ENCODE assay signal across 8 cellular contexts in genomic region chr3:156816794-156817741, GRCh38. TPM values are rescaled to one million over a fixed set of nuclear protein-coding genes. Genes with fewer than 3 reads are reported as not detected.
DNase-seq lines count a peak whose midpoint lies in the region; ATAC-seq and TF ChIP-seq lines count a peak whose summit lies in the region.

No MANE protein-coding gene starts in this region.

- peak; percentile 64 for ATAC-seq in HG03135 (IDR thresholded peaks at IDR 0.05; ENCODE audit: unreplicated experiment)
- peak; percentile 93 for ATAC-seq in lung (ENCODE audit: insufficient read depth, low FRiP score)

- H3K4me3 Mint-ChIP-seq in activated CD4-positive, alpha-beta memory T cell treated with anti-CD3 and anti-CD28 coated beads, Interleukin-2, amount 10 ng/mL, durations not matched to agents 7 days and 5 days: peak overlapping the region; percentile 86

- no peaks in the 10 kb centered on the region for H3K9me3 Mint-ChIP-seq in activated CD4-positive, alpha-beta memory T cell treated with anti-CD3 and anti-CD28 coated beads, Interleukin-2, amount 10 ng/mL, durations not matched to agents 7 days and 5 days

- peak overlapping the region; percentile 96 for H3K27ac Mint-ChIP-seq in activated CD4-positive, alpha-beta memory T cell treated with anti-CD3 and anti-CD28 coated beads, Interleukin-2, amount 10 ng/mL, durations not matched to agents 7 days and 5 days

- H3K36me3 ChIP-seq in duodenal mucosa (ENCODE audit: control insufficient read depth in 1 of 2, insufficient read depth in 2 of 2, low read length in 2 of 2) (no peaks in the 10 kb centered on the region), lung (ENCODE audit: control insufficient read depth in 2 of 2, insufficient read depth in 2 of 2, low read length in 2 of 2) (no peaks in the 10 kb centered on the region)

- 1% methylated on average over 72 of the region's 72 CpGs for WGBS in lung, 2 donors

- no peak for TF ChIP-seq CTCF in lung (IDR thresholded peaks at IDR 0.05; ENCODE audit: control extremely low read depth, extremely low read depth)

- DNase-seq in Ammon's horn (ENCODE audit: low spot score) (peak; percentile 71), NCI-H524 (lab: John Stamatoyannopoulos, UW) (peak; percentile 59 to 86), lung (ENCODE audit: low spot score) (peak; percentile 86)
- DNase-seq in activated CD4-positive, alpha-beta memory T cell treated with anti-CD3 and anti-CD28 coated beads, Interleukin-2, amount 10 ng/mL, durations not matched to agents 7 days and 5 days: peak; percentile 93
- peak; percentile 66 to 76 (median 70) for DNase-seq in stimulated activated CD4-positive, alpha-beta T cell treated with anti-CD3 and anti-CD28 coated beads, TNF-alpha, amount 100 ng/mL, for 4 hours (ENCODE audit: low read depth in 3 of 3)

- H3K4me3 ChIP-seq in duodenal mucosa (ENCODE audit: low read depth in 1 of 2, low read length in 2 of 2): peak overlapping the region; percentile 84 to 88
- H3K4me3 ChIP-seq in lung: peak overlapping the region; percentile 34

- peak; percentile 74 for TF ChIP-seq POLR2A in GM18951 (IDR thresholded peaks at IDR 0.05; ENCODE audit: extremely low read depth, insufficient read depth, insufficient read length)

- in situ Hi-C loops in GM18951 (cut with MboI; ENCODE audit: low sequenced_read_pairs, unreplicated experiment): loop anchor here (10.0 kb wide), 1 partner anchor 142 kb away; the partner anchor contains the start of gene TIPARP

- H3K27me3 ChIP-seq in duodenal mucosa (ENCODE audit: control insufficient read depth in 1 of 2, insufficient read depth in 2 of 2, low read length in 2 of 2) (no peaks in the 10 kb centered on the region), lung (ENCODE audit: control insufficient read depth, insufficient read depth) (no peaks in the 10 kb centered on the region)

- H3K36me3 Mint-ChIP-seq in activated CD4-positive, alpha-beta memory T cell treated with anti-CD3 and anti-CD28 coated beads, Interleukin-2, amount 10 ng/mL, durations not matched to agents 7 days and 5 days (ENCODE audit: low read depth): peaks cover 16% of the 10 kb centered on the region

- peaks cover 70% of the 10 kb centered on the region for H3K4me1 Mint-ChIP-seq in activated CD4-positive, alpha-beta memory T cell treated with anti-CD3 and anti-CD28 coated beads, Interleukin-2, amount 10 ng/mL, durations not matched to agents 7 days and 5 days

- H3K27me3 Mint-ChIP-seq in activated CD4-positive, alpha-beta memory T cell treated with anti-CD3 and anti-CD28 coated beads, Interleukin-2, amount 10 ng/mL, durations not matched to agents 7 days and 5 days: no peaks in the 10 kb centered on the region

- peak overlapping the region; percentile 93 for H3K27ac ChIP-seq in duodenal mucosa (ENCODE audit: low read depth, low read length)
- peak overlapping the region; percentile 86 to 96 for H3K27ac ChIP-seq in lung (ENCODE audit: low read depth in 1 of 2, low read length in 1 of 2)

- H3K9ac ChIP-seq in duodenal mucosa (ENCODE audit: low read depth in 1 of 2, low read length in 2 of 2): peak overlapping the region; percentile 48 to 77

- CTCF ChIA-PET in activated CD4-positive, alpha-beta memory T cell treated with anti-CD3 and anti-CD28 coated beads, Interleukin-2, amount 10 ng/mL, durations not matched to agents 7 days and 5 days (lab: Charles Lee): interaction anchor here (0.7 to 1.5 kb wide), 7 partner anchors 134 to 320 kb away, joined by 3 to 6 read pairs (median 3); partner anchors contain the start of gene SSR3

- H3K9me3 ChIP-seq in duodenal mucosa (ENCODE audit: control insufficient read depth in 1 of 2, low read length in 2 of 2) (no peaks in the 10 kb centered on the region), lung (ENCODE audit: control insufficient read depth in 2 of 2, insufficient read depth in 1 of 2, low read length in 1 of 2) (no peaks in the 10 kb centered on the region)

- H3K4me1 ChIP-seq in duodenal mucosa (ENCODE audit: control insufficient read depth in 1 of 2, insufficient read depth in 2 of 2, low read length in 2 of 2) (peaks cover 35 to 49% of the 10 kb centered on the region in 2 donors), lung (ENCODE audit: control insufficient read depth in 2 of 2, insufficient read depth in 2 of 2, low read length in 2 of 2) (peaks cover 1 to 3% of the 10 kb centered on the region in 2 donors)

- POLR2A ChIA-PET in activated CD4-positive, alpha-beta memory T cell treated with anti-CD3 and anti-CD28 coated beads, Interleukin-2, amount 10 ng/mL, durations not matched to agents 7 days and 5 days (lab: Charles Lee): interaction anchor here (0.7 to 3.5 kb wide), 24 partner anchors 9 to 358 kb away, joined by 3 to 68 read pairs (median 5); partner anchors contain the start of genes CCNL1, LEKR1, SSR3 and TIPARP

RNA-seq across cellular contexts. Expression of gene LEKR1, which starts 9.1 kb away (rescaled TPM):
- 1 to 10 TPM; 1.4 to 1.6 TPM for total RNA-seq in activated CD4-positive, alpha-beta memory T cell treated with anti-CD3 and anti-CD28 coated beads, Interleukin-2, amount 10 ng/mL, durations not matched to agents 7 days and 5 days
- 1 to 10 TPM; 5.4 TPM for total RNA-seq in lung
- under 1 TPM; 0.71 to 0.92 TPM for polyA plus RNA-seq in lung

Comparison
In these comparisons a context has a peak if more than half of its experiments do, and no peak if none do; other contexts are left out.
1. Peak in every context shown above with its lines: DNase-seq, ATAC-seq, H3K4me3 ChIP-seq and H3K27ac ChIP-seq.